Comparison of ENCODE assay signal across 28 cellular contexts in genomic region chr16:17846030-17846429, GRCh38.
"Had no signal": no experiment of that assay in that cellular context is flagged by ENCODE, and none has a peak within 500 bp of the region (broad histone marks: within the 10 kb centered on the region; RNA-seq: fewer than 3 reads in every experiment).

No MANE protein-coding gene starts in this region.

- H3K4me1 Mint-ChIP-seq: stimulated activated memory B cell treated with anti-CD40 and anti-IgM and Interleukin-4, amounts not matched to agents 10 μg/mL and 1 μg/mL and 100 μg/mL, for 72 hours; stimulated activated naive B cell treated with anti-CD40 and anti-IgM and Interleukin-4, amounts not matched to agents 10 μg/mL and 1 μg/mL and 100 μg/mL, for 72 hours; stimulated activated naive CD8-positive, alpha-beta T cell treated with anti-CD3 and anti-CD28 coated beads, Interleukin-15, amount 100 ng/mL, for 72 hours had no signal

- H3K4me1 ChIP-seq: stomach, suprapubic skin, testis, thyroid gland, tibial artery, tibial nerve, transverse colon, upper lobe of left lung, upper lobe of right lung, uterus, vagina had no signal

- H3K9me3 Mint-ChIP-seq: stimulated activated effector memory CD8-positive, alpha-beta T cell treated with anti-CD3 and anti-CD28 coated beads, Interleukin-12 subunit alpha, Interleukin-12 subunit beta, amount 100 ng/mL, for 72 hours; stimulated activated memory B cell treated with anti-CD40 and anti-IgM and Interleukin-4, amounts not matched to agents 10 μg/mL and 1 μg/mL and 100 μg/mL, for 72 hours; stimulated activated naive B cell treated with anti-CD40 and anti-IgM and Interleukin-4, amounts not matched to agents 10 μg/mL and 1 μg/mL and 100 μg/mL, for 72 hours; stimulated activated naive CD8-positive, alpha-beta T cell treated with anti-CD3 and anti-CD28 coated beads, Interleukin-15, Interleukin-2, amounts not matched to agents 100 ng/mL and 50 ng/mL, for 24 hours; type B pancreatic cell had no signal

- H3K27me3 ChIP-seq: suprapubic skin, testis, thyroid gland, tibial artery, tibial nerve, transverse colon, upper lobe of left lung, upper lobe of right lung, uterus, vagina had no signal

- H3K27ac ChIP-seq: stomach, suprapubic skin, testis, thoracic aorta, thyroid gland, tibial artery, tibial nerve, transverse colon, upper lobe of left lung, upper lobe of right lung, uterus, vagina had no signal

- H3K9me3 ChIP-seq: stomach, suprapubic skin, testis, thoracic aorta, thyroid gland, tibial artery, transverse colon, upper lobe of left lung, upper lobe of right lung, uterus, vagina had no signal

- H3K36me3 Mint-ChIP-seq: stimulated activated effector memory CD8-positive, alpha-beta T cell treated with anti-CD3 and anti-CD28 coated beads, Interleukin-12 subunit alpha, Interleukin-12 subunit beta, amount 100 ng/mL, for 72 hours; stimulated activated memory B cell treated with anti-CD40 and anti-IgM and Interleukin-4, amounts not matched to agents 10 μg/mL and 1 μg/mL and 100 μg/mL, for 72 hours; stimulated activated naive B cell treated with anti-CD40 and anti-IgM and Interleukin-4, amounts not matched to agents 10 μg/mL and 1 μg/mL and 100 μg/mL, for 72 hours; type B pancreatic cell had no signal

- H3K4me3 ChIP-seq: stomach, suprapubic skin, testis, thoracic aorta, thyroid gland, tibial artery, tibial nerve, transverse colon, upper lobe of left lung, upper lobe of right lung, uterus, vagina had no signal

- H3K27ac Mint-ChIP-seq: stimulated activated effector memory CD8-positive, alpha-beta T cell treated with anti-CD3 and anti-CD28 coated beads, Interleukin-12 subunit alpha, Interleukin-12 subunit beta, amount 100 ng/mL, for 72 hours; stimulated activated memory B cell treated with anti-CD40 and anti-IgM and Interleukin-4, amounts not matched to agents 10 μg/mL and 1 μg/mL and 100 μg/mL, for 72 hours; stimulated activated naive B cell treated with anti-CD40 and anti-IgM and Interleukin-4, amounts not matched to agents 10 μg/mL and 1 μg/mL and 100 μg/mL, for 72 hours; stimulated activated naive CD8-positive, alpha-beta T cell treated with anti-CD3 and anti-CD28 coated beads, Interleukin-15, amount 100 ng/mL, for 72 hours; stimulated activated naive CD8-positive, alpha-beta T cell treated with anti-CD3 and anti-CD28 coated beads, Interleukin-15, Interleukin-2, amounts not matched to agents 100 ng/mL and 50 ng/mL, for 24 hours; type B pancreatic cell had no signal

- H3K27me3 Mint-ChIP-seq: stimulated activated naive CD8-positive, alpha-beta T cell treated with anti-CD3 and anti-CD28 coated beads, Interleukin-15, amount 100 ng/mL, for 72 hours; stimulated activated naive CD8-positive, alpha-beta T cell treated with anti-CD3 and anti-CD28 coated beads, Interleukin-15, Interleukin-2, amounts not matched to agents 100 ng/mL and 50 ng/mL, for 24 hours had no signal

- DNase-seq: stimulated activated CD4-positive, alpha-beta T cell treated with anti-CD3 and anti-CD28 coated beads, Interleukin-2, amount 100 ng/mL, for 48 hours; stimulated activated CD4-positive, alpha-beta T cell treated with anti-CD3 and anti-CD28 coated beads, Interleukin-4, amount 100 ng/mL, for 1 hour; stimulated activated CD4-positive, alpha-beta T cell treated with anti-CD3 and anti-CD28 coated beads, Interleukin-4, amount 100 ng/mL, for 24 hours; stimulated activated CD4-positive, alpha-beta T cell treated with anti-CD3 and anti-CD28 coated beads, Interleukin-4, amount 100 ng/mL, for 4 hours; stimulated activated CD8-positive, alpha-beta memory T cell treated with anti-CD3 and anti-CD28 coated beads, Interleukin-4, amount 100 ng/mL, for 48 hours; stimulated activated naive B cell treated with anti-CD40 and anti-IgM and Interleukin-4, amounts not matched to agents 10 μg/mL and 1 μg/mL and 100 μg/mL, for 72 hours; stimulated activated naive CD4-positive, alpha-beta T cell; stimulated activated naive CD4-positive, alpha-beta T cell treated with Interleukin-2 at 50 U/mL for 16 hours; stimulated activated naive CD8-positive, alpha-beta T cell treated with anti-CD3 and anti-CD28 coated beads, Interleukin-15, amount 100 ng/mL, for 72 hours; stimulated activated naive CD8-positive, alpha-beta T cell treated with anti-CD3 and anti-CD28 coated beads, Interleukin-15, Interleukin-2, amounts not matched to agents 100 U/mL and 50 U/mL, for 24 hours; stomach; substantia nigra; testis; thyroid gland; tibial artery; transverse colon; trophoblast cell; upper lobe of left lung; upper lobe of right lung; uterus had no signal

- H3K4me3 Mint-ChIP-seq: stimulated activated effector memory CD8-positive, alpha-beta T cell treated with anti-CD3 and anti-CD28 coated beads, Interleukin-12 subunit alpha, Interleukin-12 subunit beta, amount 100 ng/mL, for 72 hours; stimulated activated memory B cell treated with anti-CD40 and anti-IgM and Interleukin-4, amounts not matched to agents 10 μg/mL and 1 μg/mL and 100 μg/mL, for 72 hours; stimulated activated naive B cell treated with anti-CD40 and anti-IgM and Interleukin-4, amounts not matched to agents 10 μg/mL and 1 μg/mL and 100 μg/mL, for 72 hours; stimulated activated naive CD8-positive, alpha-beta T cell treated with anti-CD3 and anti-CD28 coated beads, Interleukin-15, amount 100 ng/mL, for 72 hours; stimulated activated naive CD8-positive, alpha-beta T cell treated with anti-CD3 and anti-CD28 coated beads, Interleukin-15, Interleukin-2, amounts not matched to agents 100 ng/mL and 50 ng/mL, for 24 hours; type B pancreatic cell had no signal

- H3K36me3 ChIP-seq: stomach, suprapubic skin, thoracic aorta, thyroid gland, tibial artery, tibial nerve, transverse colon, upper lobe of left lung, upper lobe of right lung, uterus, vagina had no signal
